In the genomic region with DNA sequence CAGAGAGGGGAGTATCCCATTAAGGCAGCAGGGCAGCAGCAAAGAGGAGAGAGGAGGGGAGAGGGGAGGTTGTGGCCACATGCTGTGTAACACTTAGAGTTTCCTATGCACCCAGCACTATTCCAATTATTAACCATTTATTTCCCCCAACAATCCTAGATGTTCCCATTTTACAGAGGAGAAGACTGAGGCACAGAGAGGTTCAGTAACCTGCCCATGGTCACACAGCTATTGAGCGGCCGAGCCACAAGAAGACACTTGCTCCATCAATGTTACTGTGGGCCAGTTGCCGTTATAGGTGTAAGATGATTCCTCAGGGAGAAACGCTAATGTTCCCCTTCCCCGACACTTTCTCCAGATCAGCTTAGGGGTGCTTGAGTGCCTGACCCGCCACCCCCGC, we compare ENCODE assay signal across 17 cellular contexts.
DNase-seq lines count a peak whose midpoint lies in the region; ATAC-seq and TF ChIP-seq lines count a peak whose summit lies in the region.
"Had no signal": no experiment of that assay in that cellular context is flagged by ENCODE, and none has a peak within 500 bp of the region (broad histone marks: within the 10 kb centered on the region; RNA-seq: fewer than 3 reads in every experiment).

No MANE protein-coding gene starts in this region.

- H3K36me3 Mint-ChIP-seq in progenitor cell of endocrine pancreas (ENCODE audit: insufficient read depth): no peaks in the 10 kb centered on the region

- peaks cover 4% of the 10 kb centered on the region for H3K4me1 Mint-ChIP-seq in progenitor cell of endocrine pancreas (ENCODE audit: low read depth)

- no peak overlapping the region for H3K27ac ChIP-seq in HEK293 (ENCODE audit: extremely low read depth, low read depth, low read length)
- H3K27ac ChIP-seq in body of pancreas: peak overlapping the region; percentile 65 to 81 (median 74)
- peak overlapping the region; percentile 38 to 80 (median 67) for H3K27ac ChIP-seq in transverse colon
- H3K27ac ChIP-seq in spleen: peak overlapping the region in 1 of 8 donors; percentile 13
- H3K27ac ChIP-seq: PC-9, SJSA1 had no signal

- H3K9me3 ChIP-seq in HEK293 (ENCODE audit: control insufficient read depth, insufficient read depth, low read depth, low read length): no peaks in the 10 kb centered on the region
- no peaks in the 10 kb centered on the region for H3K9me3 ChIP-seq in body of pancreas
- H3K9me3 ChIP-seq in transverse colon: no peaks in the 10 kb centered on the region
- no peaks in the 10 kb centered on the region for H3K9me3 ChIP-seq in spleen
- H3K9me3 ChIP-seq: MG63 had no signal

- no peaks in the 10 kb centered on the region for H3K9me3 Mint-ChIP-seq in progenitor cell of endocrine pancreas (ENCODE audit: low read depth)

- H3K36me3 ChIP-seq in HEK293 (ENCODE audit: control insufficient read depth in 2 of 2, insufficient read depth in 1 of 2, low read length in 2 of 2) (no peaks in the 10 kb centered on the region), body of pancreas (replicated peaks in 1 of 2; ENCODE audit: insufficient read depth in 1 of 2, low read depth in 2 of 2) (no peaks in the 10 kb centered on the region), transverse colon (no peaks in the 10 kb centered on the region), spleen (peaks cover 0 to 3% (median 0%) of the 10 kb centered on the region in 6 donors)
- H3K36me3 ChIP-seq: MG63, SJSA1 had no signal

- TF ChIP-seq CTCF in HEK293 (tag by site-specific recombination; IDR thresholded peaks at IDR 0.05) (no peak), body of pancreas (IDR thresholded peaks at IDR 0.05) (no peak), progenitor cell of endocrine pancreas (IDR thresholded peaks at IDR 0.05; ENCODE audit: unreplicated experiment) (no peak), transverse colon (IDR thresholded peaks at IDR 0.05) (no peak), spleen (IDR thresholded peaks at IDR 0.05 in 8 of 11, conservative IDR thresholded peaks at IDR 0.05 in 3 of 11) (no peak)

- TF ChIP-seq POLR2A in body of pancreas (IDR thresholded peaks at IDR 0.05) (no peak), transverse colon (IDR thresholded peaks at IDR 0.05) (no peak), spleen (IDR thresholded peaks at IDR 0.05) (no peak)

- ATAC-seq in body of pancreas (no peak), HG03280 (IDR thresholded peaks at IDR 0.05; ENCODE audit: unreplicated experiment) (no peak)

- intact Hi-C loops in body of pancreas (cut with DNase I) (no loop called here), transverse colon (cut with DNase I; ENCODE audit: low total_unique reads) (loop anchor here (2.0 kb wide), 1 partner anchor 46 kb away; no protein-coding TSS in a partner anchor), spleen (cut with DNase I; ENCODE audit: low total_unique reads) (no loop called here)

- no peak overlapping the region for H3K4me3 Mint-ChIP-seq in progenitor cell of endocrine pancreas (ENCODE audit: low read depth)
- H3K4me3 Mint-ChIP-seq: CD14-positive monocyte, HFFc6 had no signal

- CTCF ChIA-PET in HEK293 (lab: Yijun Ruan, JAX): interaction anchor here (0.6 to 1.4 kb wide), 4 partner anchors 15 to 116 kb away, joined by 3 to 8 read pairs (median 4); no protein-coding TSS in a partner anchor

- H3K4me1 ChIP-seq in HEK293 (ENCODE audit: control insufficient read depth, insufficient read depth, low read length) (no peaks in the 10 kb centered on the region), body of pancreas (peaks cover 68% of the 10 kb centered on the region), transverse colon (peaks cover 7 to 24% (median 17%) of the 10 kb centered on the region in 4 donors), spleen (peaks cover 0 to 56% (median 33%) of the 10 kb centered on the region in 6 donors)
- H3K4me1 ChIP-seq: SJSA1 had no signal

- in situ Hi-C loops in transverse colon (cut with MboI; ENCODE audit: low pct_ligation_motif_present in 1 of 4, low pct_unique_long_range_greater_than_20kb in 1 of 4, low sequenced_read_pairs in 3 of 4): no loop called here

- no peaks in the 10 kb centered on the region for H3K27me3 Mint-ChIP-seq in progenitor cell of endocrine pancreas

- H3K27ac Mint-ChIP-seq in progenitor cell of endocrine pancreas: peak overlapping the region; percentile 24
- H3K27ac Mint-ChIP-seq: HFFc6 had no signal

- POLR2A ChIA-PET in HEK293 (lab: Yijun Ruan, JAX): no interaction called here

- WGBS in body of pancreas, 2 donors: 89 to 97% methylated on average over 7 of the region's 7 CpGs
- 97% methylated on average over 7 of the region's 7 CpGs; no CpG with 5 or more reads in 1 of the 2 donors for WGBS in transverse colon (ENCODE audit: low coverage in 1 of 2), 2 donors
- WGBS in spleen, 5 donors: 85 to 94% (median 93%) methylated on average over 7 of the region's 7 CpGs

- no peak for TF ChIP-seq EP300 in transverse colon (IDR thresholded peaks at IDR 0.05; ENCODE audit: low read depth)

- H3K27me3 ChIP-seq in body of pancreas (no peaks in the 10 kb centered on the region), transverse colon (no peaks in the 10 kb centered on the region), spleen (replicated peaks in 1 of 7) (no peaks in the 10 kb centered on the region)
- H3K27me3 ChIP-seq: MG63, SJSA1 had no signal

- no peak overlapping the region for H3K4me3 ChIP-seq in HEK293 (ENCODE audit: low read depth, low read length)
- no peak overlapping the region for H3K4me3 ChIP-seq in body of pancreas
- no peak overlapping the region for H3K4me3 ChIP-seq in transverse colon
- H3K4me3 ChIP-seq in spleen: no peak overlapping the region
- H3K4me3 ChIP-seq: MG63, PC-9, SJSA1 had no signal

- DNase-seq in body of pancreas (no peak), progenitor cell of endocrine pancreas (ENCODE audit: low spot score, unreplicated experiment) (no peak), transverse colon (no peak), spleen (no peak), RKO (ENCODE audit: low spot score) (no peak)
- DNase-seq: DMS79 treated with DMSO at 0.1 percent for 48 hours, HFFc6, IMR-90, Kasumi-1, MG63, NCI-H1048, NCI-H1436, PC-9 had no signal

TF ChIP-seq in HEK293, 187 proteins besides CTCF, POLR2A, EP300 and RAD21:
- no peak for TF ChIP-seq ZNF114 (tag by site-specific recombination; IDR thresholded peaks at IDR 0.05)
- TF ChIP-seq ZNF768 (tag by site-specific recombination; IDR thresholded peaks at IDR 0.05): 0 out of 2 replicates have a peak, but pooled peaks have one; percentile 66
